1 cellular context compared by ENCODE assay signal in the genomic region with DNA sequence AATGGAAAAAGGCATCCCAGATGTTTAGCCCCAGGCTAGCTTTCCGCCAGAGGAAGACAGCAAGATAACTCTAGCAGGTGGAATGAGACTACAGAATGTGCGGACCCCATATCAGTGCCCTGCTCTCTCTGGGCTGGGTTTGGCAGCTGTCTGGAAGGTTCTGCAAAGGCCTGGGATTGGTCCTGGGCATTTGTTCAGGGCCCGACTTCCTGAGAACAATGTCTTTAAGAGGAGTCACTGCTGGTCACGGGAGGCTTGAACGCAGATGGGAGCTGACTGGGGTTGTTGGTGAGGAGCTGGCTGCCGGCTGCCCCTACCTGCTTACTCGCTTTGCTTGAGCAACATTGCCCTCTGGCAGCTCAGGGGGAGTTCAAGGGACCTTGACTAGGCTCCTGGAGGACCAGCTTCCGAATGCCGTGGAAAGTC.
TF ChIP-seq lines count a peak whose summit lies in the region.

No MANE protein-coding gene starts in this region.

TF ChIP-seq in WTC11, 78 proteins besides CTCF, POLR2A, EP300 and RAD21 (continued from another document):
- TF ChIP-seq ZNF532 (CRISPR knock-in tag; IDR thresholded peaks at IDR 0.05; ENCODE audit: borderline replicate concordance) (no peak), GABPB1 (CRISPR knock-in tag; IDR thresholded peaks at IDR 0.05) (no peak), SOX15 (CRISPR knock-in tag; IDR thresholded peaks at IDR 0.05) (no peak)
